ENCODE assay signal across 10 cellular contexts in genomic region chr16:4270595-4270994, GRCh38. TPM values are rescaled to one million over a fixed set of nuclear protein-coding genes. Genes with fewer than 3 reads are reported as not detected.
A peak's percentile ranks its signal among the peaks of the same experiment; 100 is the strongest.
DNase-seq lines count a peak whose midpoint lies in the region; ATAC-seq and TF ChIP-seq lines count a peak whose summit lies in the region.
"Had no signal": no experiment of that assay in that cellular context is flagged by ENCODE, and none has a peak within 500 bp of the region (broad histone marks: within the 10 kb centered on the region; RNA-seq: fewer than 3 reads in every experiment).

No MANE protein-coding gene starts in this region.

- ATAC-seq in SK-N-SH treated with all-trans-retinoic acid at 6 μM for 48 hours, result no peak
- ATAC-seq in T-helper 17 cell, result no peak
- ATAC-seq in stimulated activated effector memory CD8-positive, alpha-beta T cell treated with anti-CD3 and anti-CD28 coated beads, Interleukin-12 subunit alpha, Interleukin-12 subunit beta, amount 100 ng/mL, for 72 hours, result no peak

- TF ChIP-seq POLR2A in sigmoid colon (IDR thresholded peaks at IDR 0.05), result no peak

- H3K9me3 ChIP-seq in SK-N-SH (no peaks in the 10 kb centered on the region), T-helper 17 cell (ENCODE audit: control insufficient read depth, low read length, poor library complexity, severe bottlenecking) (no peaks in the 10 kb centered on the region), sigmoid colon (no peaks in the 10 kb centered on the region)

- DNase-seq in SK-N-SH (no peak), T-helper 17 cell (no peak), glutamatergic neuron (no peak), sigmoid colon (no peak), GF-D8 (lab: John Stamatoyannopoulos, UW) (no peak), CD1c-positive myeloid dendritic cell (ENCODE audit: extremely low spot score) (no peak)
- no peak for DNase-seq in stimulated activated effector memory CD8-positive, alpha-beta T cell treated with anti-CD3 and anti-CD28 coated beads, Interleukin-12 subunit alpha, Interleukin-12 subunit beta, amount 100 ng/mL, for 72 hours (ENCODE audit: low spot score in 2 of 2)
- DNase-seq: cortex of kidney had no signal

- intact Hi-C loops in sigmoid colon (cut with DNase I), result loop anchor here (5.0 kb wide), 2 partner anchors 57 to 142 kb away; no protein-coding TSS in a partner anchor

- no peaks in the 10 kb centered on the region for H3K36me3 Mint-ChIP-seq in T-helper 17 cell (ENCODE audit: low read depth)
- H3K36me3 Mint-ChIP-seq in glutamatergic neuron (ENCODE audit: unreplicated experiment), result no peaks in the 10 kb centered on the region
- H3K36me3 Mint-ChIP-seq in stimulated activated effector memory CD8-positive, alpha-beta T cell treated with anti-CD3 and anti-CD28 coated beads, Interleukin-12 subunit alpha, Interleukin-12 subunit beta, amount 100 ng/mL, for 72 hours, result peaks cover 27% of the 10 kb centered on the region

- no peak for TF ChIP-seq RAD21 in SK-N-SH (IDR thresholded peaks at IDR 0.05; ENCODE audit: low read length)

- 96% methylated on average over 6 of the region's 7 CpGs for WGBS in SK-N-SH (ENCODE audit: low lambda C conversion rate)
- WGBS in sigmoid colon, 2 donors, result 92% methylated on average over 7 of the region's 7 CpGs

- H3K4me2 ChIP-seq in SK-N-SH, result peak overlapping the region; percentile 100

- TF ChIP-seq CTCF in SK-N-SH (IDR thresholded peaks at IDR 0.05) (no peak), glutamatergic neuron (IDR thresholded peaks at IDR 0.05; ENCODE audit: partially characterized antibody, unreplicated experiment) (no peak), sigmoid colon (IDR thresholded peaks at IDR 0.05) (no peak)

- H3K27ac ChIP-seq in SK-N-SH (ENCODE audit: low read depth in 2 of 2, low read length in 1 of 2) (peak overlapping the region in 1 of 2 experiments; percentile 91; a peak in 2 of 4 replicates), sigmoid colon (peak overlapping the region in 2 of 4 donors; percentile 89 to 96)

- peak overlapping the region; percentile 95; the same call in 1 of the 2 replicates for H2AFZ ChIP-seq in SK-N-SH (ENCODE audit: low read depth)

- no peaks in the 10 kb centered on the region for H3K9me2 ChIP-seq in SK-N-SH

- no peak overlapping the region for H3K9ac ChIP-seq in SK-N-SH

- peaks cover 17% of the 10 kb centered on the region for H3F3A ChIP-seq in SK-N-SH (replicated peaks; ENCODE audit: insufficient read depth)

- H3K4me3 ChIP-seq in SK-N-SH (ENCODE audit: low read depth in 2 of 2, low read length in 1 of 2), result peak overlapping the region; percentile 65 to 84
- peak overlapping the region in 2 of 4 donors; percentile 93 to 96 for H3K4me3 ChIP-seq in sigmoid colon

- POLR2A ChIA-PET in SK-N-SH (lab: Yijun Ruan, JAX), result interaction anchor here (4.0 kb wide), 1 partner anchor 17 kb away, joined by 22 read pairs; no protein-coding TSS in a partner anchor

- H3K27me3 Mint-ChIP-seq in T-helper 17 cell (no peaks in the 10 kb centered on the region), glutamatergic neuron (ENCODE audit: unreplicated experiment) (peaks cover 17% of the 10 kb centered on the region)

- no peaks in the 10 kb centered on the region for H4K20me1 ChIP-seq in SK-N-SH (ENCODE audit: insufficient read depth)

- H3K36me3 ChIP-seq in SK-N-SH (replicated peaks in 1 of 2; ENCODE audit: control insufficient read depth in 1 of 2, insufficient read depth in 2 of 2, low read length in 1 of 2) (no peaks in the 10 kb centered on the region), sigmoid colon (no peaks in the 10 kb centered on the region)

- H3K27me3 ChIP-seq in SK-N-SH (ENCODE audit: insufficient read depth) (no peaks in the 10 kb centered on the region), sigmoid colon (no peaks in the 10 kb centered on the region)

- H3K27ac Mint-ChIP-seq in T-helper 17 cell, result peak overlapping the region; percentile 84
- H3K27ac Mint-ChIP-seq in glutamatergic neuron (ENCODE audit: unreplicated experiment), result no peak overlapping the region
- H3K27ac Mint-ChIP-seq in stimulated activated effector memory CD8-positive, alpha-beta T cell treated with anti-CD3 and anti-CD28 coated beads, Interleukin-12 subunit alpha, Interleukin-12 subunit beta, amount 100 ng/mL, for 72 hours, result peak overlapping the region; percentile 92

- TF ChIP-seq EP300 in SK-N-SH (IDR thresholded peaks at IDR 0.05; ENCODE audit: borderline replicate concordance in 1 of 2, low read depth in 1 of 2, low read length in 1 of 2) (no peak), sigmoid colon (IDR thresholded peaks at IDR 0.05) (no peak)

- CTCF ChIA-PET in SK-N-SH (lab: Yijun Ruan, JAX), result interaction anchor here (0.6 to 18.0 kb wide), 8 partner anchors 13 to 132 kb away, joined by 3 to 203 read pairs (median 12); no protein-coding TSS in a partner anchor

- H3K4me1 ChIP-seq in SK-N-SH (ENCODE audit: control insufficient read depth in 1 of 2, insufficient read depth in 2 of 2, low read depth in 1 of 2, low read length in 1 of 2) (peaks cover 0 to 15% of the 10 kb centered on the region in 2 experiments; a peak in 1 of 4 replicates), sigmoid colon (peaks cover 0 to 26% (median 15%) of the 10 kb centered on the region in 4 donors)

- peaks cover 9% of the 10 kb centered on the region for H3K9me3 Mint-ChIP-seq in glutamatergic neuron (ENCODE audit: unreplicated experiment)
- H3K9me3 Mint-ChIP-seq in stimulated activated effector memory CD8-positive, alpha-beta T cell treated with anti-CD3 and anti-CD28 coated beads, Interleukin-12 subunit alpha, Interleukin-12 subunit beta, amount 100 ng/mL, for 72 hours, result no peaks in the 10 kb centered on the region

- H3K4me3 Mint-ChIP-seq in T-helper 17 cell, result peak overlapping the region; percentile 92
- H3K4me3 Mint-ChIP-seq in glutamatergic neuron (ENCODE audit: unreplicated experiment), result peak overlapping the region; percentile 76
- peak overlapping the region; percentile 84 for H3K4me3 Mint-ChIP-seq in stimulated activated effector memory CD8-positive, alpha-beta T cell treated with anti-CD3 and anti-CD28 coated beads, Interleukin-12 subunit alpha, Interleukin-12 subunit beta, amount 100 ng/mL, for 72 hours

- H3K79me2 ChIP-seq in SK-N-SH (ENCODE audit: insufficient read depth), result peaks cover 55% of the 10 kb centered on the region

- peaks cover 12% of the 10 kb centered on the region for H3K4me1 Mint-ChIP-seq in T-helper 17 cell
- H3K4me1 Mint-ChIP-seq in glutamatergic neuron (ENCODE audit: low read depth, unreplicated experiment), result peaks cover 2% of the 10 kb centered on the region
- H3K4me1 Mint-ChIP-seq in stimulated activated effector memory CD8-positive, alpha-beta T cell treated with anti-CD3 and anti-CD28 coated beads, Interleukin-12 subunit alpha, Interleukin-12 subunit beta, amount 100 ng/mL, for 72 hours, result peaks cover 18% of the 10 kb centered on the region

TF ChIP-seq in SK-N-SH, 30 proteins besides CTCF, POLR2A, EP300 and RAD21:
- TF ChIP-seq, protein P1, sequence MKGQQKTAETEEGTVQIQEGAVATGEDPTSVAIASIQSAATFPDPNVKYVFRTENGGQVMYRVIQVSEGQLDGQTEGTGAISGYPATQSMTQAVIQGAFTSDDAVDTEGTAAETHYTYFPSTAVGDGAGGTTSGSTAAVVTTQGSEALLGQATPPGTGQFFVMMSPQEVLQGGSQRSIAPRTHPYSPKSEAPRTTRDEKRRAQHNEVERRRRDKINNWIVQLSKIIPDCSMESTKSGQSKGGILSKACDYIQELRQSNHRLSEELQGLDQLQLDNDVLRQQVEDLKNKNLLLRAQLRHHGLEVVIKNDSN (IDR thresholded peaks at IDR 0.05; ENCODE audit: borderline replicate concordance, low read depth), result no peak

TF ChIP-seq in SK-N-SH treated with all-trans-retinoic acid at 6 μM for 48 hours, 23 proteins besides CTCF, POLR2A, EP300 and RAD21:
- TF ChIP-seq ZNF565 (CRISPR knock-in tag; conservative IDR thresholded peaks at IDR 0.05; ENCODE audit: low read depth), result no peak
- no peak for TF ChIP-seq ZNF8 (CRISPR knock-in tag; IDR thresholded peaks at IDR 0.05)
- TF ChIP-seq TCF4 (CRISPR knock-in tag; IDR thresholded peaks at IDR 0.05; ENCODE audit: borderline replicate concordance), result no peak
TF ChIP-seq in SK-N-SH treated with all-trans-retinoic acid at 6 μM for 48 hours: peak in this region for 0.

RNA-seq across cellular contexts. Expression of gene TFAP4, which starts 2.2 kb away (rescaled TPM):
- polyA plus RNA-seq in SK-N-SH (2012; rRNA removed) (8.8 and 13.1 TPM in 2 replicates), sigmoid colon (10 to 100 TPM in 1 of 3 donors, 1 to 10 TPM in 2; 2.3 to 11.7 (median 4.8) TPM)
- 5.4 and 7.4 TPM in 2 replicates for polyA plus RNA-seq in SK-N-SH (2012; cell fraction: cytosol; rRNA removed)
- polyA plus RNA-seq in SK-N-SH (2012; cell fraction: nucleus; rRNA removed), result 13.6 and 21.0 TPM in 2 replicates
- total RNA-seq in T-helper 17 cell (10 to 100 TPM in 1 of 2 donors, 1 to 10 TPM in 1; 9.8 to 14.1 TPM), glutamatergic neuron (ENCODE audit: unreplicated experiment) (13.0 TPM), sigmoid colon (1 to 10 TPM; 3.2 to 3.9 (median 3.6) TPM)

RNA-seq across cellular contexts. Expression of gene SRL, which starts 28.7 kb away (rescaled TPM):
- polyA plus RNA-seq in SK-N-SH (2012; rRNA removed) (not detected in 2 replicates), sigmoid colon (1 to 10 TPM in 1 of 3 donors, under 1 TPM in 2; 0.46 to 1.2 (median 0.60) TPM)
- polyA plus RNA-seq in SK-N-SH (2012; cell fraction: cytosol; rRNA removed), result 0.01 and 0.03 TPM in 2 replicates
- polyA plus RNA-seq in SK-N-SH (2012; cell fraction: nucleus; rRNA removed), result not detected in 2 replicates
- total RNA-seq in T-helper 17 cell (not detected), glutamatergic neuron (ENCODE audit: unreplicated experiment) (0.37 TPM), sigmoid colon (under 1 TPM; 0.33 to 0.83 (median 0.63) TPM)
- total RNA-seq: T-helper 2 cell treated with Interferon-gamma antibody and Interleukin-4, amounts not matched to agents 100 ng/mL and 5 ng/mL, for 36 hours had no signal

RNA-seq across cellular contexts. Expression of gene GLIS2, which starts 45.3 kb away (rescaled TPM):
- polyA plus RNA-seq in SK-N-SH (2012; rRNA removed), result 3.3 and 6.5 TPM in 2 replicates
- 3.5 and 5.8 TPM in 2 replicates for polyA plus RNA-seq in SK-N-SH (2012; cell fraction: cytosol; rRNA removed)
- 18.3 and 22.6 TPM in 2 replicates for polyA plus RNA-seq in SK-N-SH (2012; cell fraction: nucleus; rRNA removed)
- under 1 TPM; 0.10 to 0.29 TPM for total RNA-seq in T-helper 17 cell
- total RNA-seq in glutamatergic neuron (ENCODE audit: unreplicated experiment), result 16.5 TPM
- total RNA-seq in sigmoid colon, result 10 to 100 TPM in 1 of 4 donors, 1 to 10 TPM in 3; 5.4 to 11.9 (median 5.7) TPM
- polyA plus RNA-seq in sigmoid colon, result 1 to 10 TPM in 2 of 3 donors, under 1 TPM in 1; 0.69 to 4.0 (median 1.8) TPM

Comparison
In these comparisons a context has a peak if more than half of its experiments do, and no peak if none do; other contexts are left out.
1. RNA of gene GLIS2, which starts 45.3 kb away (total RNA-seq): 16.5 TPM in glutamatergic neuron (single experiment) and 5.4 to 11.9 TPM in sigmoid colon; 0.10 to 0.29 TPM in T-helper 17 cell; every median in the first group is over 4 times any median in the second.
2. Peak in every context shown above with its lines, with median percentiles within 50 percentile points of each other: H3K4me3 Mint-ChIP-seq.